20 cellular contexts compared by ENCODE assay signal in the genomic region with DNA sequence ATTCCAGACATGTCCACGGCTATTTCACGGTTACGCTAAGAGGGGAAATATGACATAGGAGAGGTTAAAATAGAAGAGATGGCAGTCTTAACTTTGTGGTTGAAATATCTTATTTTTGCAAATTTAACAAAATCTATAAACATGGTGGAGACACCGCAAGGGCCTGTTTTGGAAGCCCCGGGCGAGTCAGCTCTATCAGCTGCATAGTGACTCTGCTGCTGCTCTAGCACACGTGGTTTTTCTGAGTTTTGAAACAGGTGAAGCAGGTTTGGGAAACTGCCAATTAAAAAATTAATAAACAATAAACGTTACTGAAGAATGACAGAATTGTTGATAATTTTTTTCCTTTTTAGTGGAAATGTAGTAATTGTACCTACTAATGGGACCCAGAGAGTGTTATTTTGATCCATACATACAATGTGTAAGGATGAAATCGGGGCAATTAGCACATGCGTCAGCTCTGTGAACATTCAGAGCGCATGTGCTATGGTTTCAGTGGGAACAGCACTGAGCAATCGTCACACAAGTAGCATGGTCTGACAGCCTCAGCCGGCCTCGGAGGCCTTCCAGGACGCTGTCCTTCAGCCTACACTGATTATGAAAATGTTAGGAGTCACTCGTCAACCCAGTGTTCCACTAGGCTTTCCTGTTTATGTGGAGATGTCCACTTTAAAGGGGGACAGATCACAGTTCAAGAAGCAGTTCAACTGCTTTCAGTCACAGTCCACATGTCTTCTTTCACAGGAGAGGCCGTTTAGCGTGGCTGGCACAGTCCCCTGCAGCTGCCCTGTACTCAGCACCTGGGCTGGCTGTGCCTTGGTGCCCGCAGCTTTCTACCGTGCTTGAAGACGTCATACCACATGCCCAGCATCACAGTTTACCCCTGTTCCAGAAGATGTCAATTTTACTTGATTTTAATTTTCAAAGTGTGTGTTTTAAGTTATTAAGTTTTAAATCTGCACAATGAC. TPM values are rescaled to one million over a fixed set of nuclear protein-coding genes. Genes with fewer than 3 reads are reported as not detected.
DNase-seq lines count a peak whose midpoint lies in the region; ATAC-seq and TF ChIP-seq lines count a peak whose summit lies in the region.
"Had no signal": no experiment of that assay in that cellular context is flagged by ENCODE, and none has a peak within 500 bp of the region (broad histone marks: within the 10 kb centered on the region; RNA-seq: fewer than 3 reads in every experiment).

No MANE protein-coding gene starts in this region.

- H4K8ac ChIP-seq in IMR-90 (ENCODE audit: low read depth in 2 of 2, low read length in 2 of 2) (peak overlapping the region; percentile 41 to 89), mesenchymal stem cell (ENCODE audit: low read length) (no peak overlapping the region)

- CTCF ChIA-PET in IMR-90 (lab: Yijun Ruan, JAX): interaction anchor here (0.6 to 0.7 kb wide), 2 partner anchors 10 to 66 kb away, joined by 3 read pairs; no protein-coding TSS in a partner anchor

- peak overlapping the region; percentile 76 for H3K4ac ChIP-seq in IMR-90 (ENCODE audit: low read depth, low read length)
- H3K4ac ChIP-seq in mesenchymal stem cell (ENCODE audit: low read depth in 1 of 2, low read length in 2 of 2): no peak overlapping the region

- no peak for TF ChIP-seq RAD21 in IMR-90 (IDR thresholded peaks at IDR 0.05; ENCODE audit: low read length)

- H2AFZ ChIP-seq in IMR-90 (replicated peaks; ENCODE audit: low read length, poor library complexity): peak overlapping the region; percentile 69
- H2AFZ ChIP-seq in mesenchymal stem cell (ENCODE audit: low read depth, low read length): no peak overlapping the region

- ATAC-seq in IMR-90 (ENCODE audit: low read depth) (no peak), body of pancreas (peak; percentile 96), left cardiac atrium (peak; percentile 61 to 82), GM21381 (IDR thresholded peaks at IDR 0.05; ENCODE audit: unreplicated experiment) (no peak)

- intact Hi-C loops in IMR-90 (cut with micrococcal nuclease) (no loop called here), body of pancreas (cut with DNase I) (no loop called here), left cardiac atrium (cut with DNase I) (no loop called here)

- H3K9ac ChIP-seq in IMR-90 (ENCODE audit: low read depth, low read length): no peak overlapping the region
- H3K9ac ChIP-seq in mesenchymal stem cell (ENCODE audit: low read length): no peak overlapping the region

- H3K23ac ChIP-seq in IMR-90 (ENCODE audit: low read depth, low read length): peak overlapping the region; percentile 68; the same call in 1 of the 2 replicates
- no peak overlapping the region for H3K23ac ChIP-seq in mesenchymal stem cell (ENCODE audit: low read length in 2 of 2)

- in situ Hi-C loops in IMR-90 (cut with MboI; ENCODE audit: low sequenced_read_pairs): no loop called here

- H3K9me3 ChIP-seq in IMR-90 (ENCODE audit: control insufficient read depth, insufficient read depth, low read length) (no peaks in the 10 kb centered on the region), body of pancreas (no peaks in the 10 kb centered on the region), mesenchymal stem cell (ENCODE audit: control insufficient read depth, low read length) (no peaks in the 10 kb centered on the region)
- H3K9me3 ChIP-seq: BE2C had no signal

- H2AK5ac ChIP-seq in IMR-90 (ENCODE audit: low read depth, low read length) (peak overlapping the region; percentile 82), mesenchymal stem cell (ENCODE audit: low read length, severe bottlenecking) (peak overlapping the region; percentile 80)

- H4K20me1 ChIP-seq in IMR-90 (ENCODE audit: insufficient read depth, low read length): no peaks in the 10 kb centered on the region

- no peaks in the 10 kb centered on the region; the same call in 1 of the 2 replicates for H3K27me3 ChIP-seq in IMR-90 (ENCODE audit: control insufficient read depth, insufficient read depth, low read length)
- no peaks in the 10 kb centered on the region for H3K27me3 ChIP-seq in body of pancreas
- H3K27me3 ChIP-seq in mesenchymal stem cell (ENCODE audit: control insufficient read depth in 1 of 2, insufficient read depth in 1 of 2, low read length in 2 of 2): no peaks in the 10 kb centered on the region
- H3K27me3 ChIP-seq: BE2C had no signal

- no peaks in the 10 kb centered on the region; the same call in 1 of the 2 replicates for H3K36me3 ChIP-seq in IMR-90 (ENCODE audit: control insufficient read depth, insufficient read depth, low read length)
- H3K36me3 ChIP-seq in body of pancreas (replicated peaks in 1 of 2; ENCODE audit: insufficient read depth in 1 of 2, low read depth in 2 of 2): no peaks in the 10 kb centered on the region
- peaks cover 5 to 13% of the 10 kb centered on the region in 2 experiments for H3K36me3 ChIP-seq in mesenchymal stem cell (ENCODE audit: control insufficient read depth in 1 of 2, insufficient read depth in 2 of 2, low read depth in 1 of 2, low read length in 2 of 2)
- H3K36me3 ChIP-seq: BE2C had no signal

- TF ChIP-seq CTCF in IMR-90 (conservative IDR thresholded peaks at IDR 0.05; ENCODE audit: low read depth, low read length) (no peak), body of pancreas (IDR thresholded peaks at IDR 0.05) (no peak)

- peak overlapping the region; percentile 48; the same call in 1 of the 2 replicates for H3K18ac ChIP-seq in IMR-90 (ENCODE audit: low read depth, low read length)
- H3K18ac ChIP-seq in mesenchymal stem cell (ENCODE audit: low read depth in 1 of 2, low read length in 2 of 2): no peak overlapping the region

- 44% methylated on average over 5 of the region's 21 CpGs; no CpG with 5 or more reads in 1 of the 2 experiments for WGBS in IMR-90 (ENCODE audit: extremely low coverage in 2 of 2, insufficient read length in 1 of 2), 2 experiments
- 47% methylated on average over 18 to 21 of the region's 21 CpGs for WGBS in body of pancreas, 2 donors
- WGBS in mesenchymal stem cell: 84% methylated on average over 16 of the region's 21 CpGs

- H2BK120ac ChIP-seq in IMR-90 (ENCODE audit: low read depth, low read length) (peak overlapping the region; percentile 76), mesenchymal stem cell (ENCODE audit: low read depth, low read length) (no peak overlapping the region)

- H3K4me1 ChIP-seq in IMR-90 (ENCODE audit: control insufficient read depth, insufficient read depth, low read length) (peaks cover 18% of the 10 kb centered on the region), body of pancreas (peaks cover 14% of the 10 kb centered on the region), mesenchymal stem cell (ENCODE audit: control insufficient read depth, insufficient read depth, low read depth, low read length) (peaks cover 15% of the 10 kb centered on the region)
- H3K4me1 ChIP-seq: BE2C had no signal

- POLR2A ChIA-PET in IMR-90 (lab: Charles Lee; ENCODE audit: unreplicated experiment): no interaction called here

- BruUV-seq in IMR-90 (replicated peaks; lab: Mats Ljungman, UMichigan): no TSS peak

- H4K5ac ChIP-seq in IMR-90 (ENCODE audit: low read depth, low read length): peak overlapping the region; percentile 66; the same call in 1 of the 2 replicates

- H2BK15ac ChIP-seq in IMR-90 (ENCODE audit: low read depth, low read length) (peak overlapping the region; percentile 69; the same call in 1 of the 3 replicates), mesenchymal stem cell (ENCODE audit: low read depth, poor library complexity, severe bottlenecking) (no peak overlapping the region)

- no peak for TF ChIP-seq POLR2A in IMR-90 (IDR thresholded peaks at IDR 0.05; ENCODE audit: low read depth, low read length)
- TF ChIP-seq POLR2A in body of pancreas (IDR thresholded peaks at IDR 0.05): peak in 2 of 3 donors; percentile 62 to 64

- H3K14ac ChIP-seq in IMR-90 (replicated peaks; ENCODE audit: low read depth, low read length) (peak overlapping the region; percentile 68), mesenchymal stem cell (ENCODE audit: low read length in 2 of 2) (no peak overlapping the region)

- H3K9me1 ChIP-seq in IMR-90 (ENCODE audit: insufficient read depth, low read length): peaks cover 17% of the 10 kb centered on the region

- peak overlapping the region; percentile 72; the same call in 1 of the 2 replicates for H4K91ac ChIP-seq in IMR-90 (ENCODE audit: insufficient read depth, low read depth, low read length)
- no peak overlapping the region for H4K91ac ChIP-seq in mesenchymal stem cell (ENCODE audit: low read length)

- H3K27ac ChIP-seq in IMR-90 (ENCODE audit: insufficient read depth, low read length) (peak overlapping the region; percentile 44), body of pancreas (peak overlapping the region; percentile 68 to 91 (median 83)), mesenchymal stem cell (ENCODE audit: low read length, poor library complexity, severe bottlenecking) (no peak overlapping the region)
- H3K27ac ChIP-seq: RWPE1 had no signal

- H3K79me1 ChIP-seq in IMR-90 (ENCODE audit: low read depth in 1 of 2, low read length in 2 of 2): peaks cover 4 to 5% of the 10 kb centered on the region in 2 experiments; a peak in 2 of 4 replicates
- peaks cover 1% of the 10 kb centered on the region for H3K79me1 ChIP-seq in mesenchymal stem cell (replicated peaks; ENCODE audit: low read length, poor library complexity, severe bottlenecking)

- H2BK5ac ChIP-seq in IMR-90 (ENCODE audit: low read depth, low read length, poor library complexity, severe bottlenecking) (peak overlapping the region; percentile 76), mesenchymal stem cell (ENCODE audit: low read depth, low read length, poor library complexity, severe bottlenecking) (no peak overlapping the region)

- peak overlapping the region; percentile 69 for H2BK20ac ChIP-seq in IMR-90 (ENCODE audit: low read depth, low read length)

- no peak overlapping the region for H2AK9ac ChIP-seq in IMR-90 (replicated peaks; ENCODE audit: low read depth, low read length, poor library complexity)

- H3K4me2 ChIP-seq in IMR-90 (ENCODE audit: low read depth, low read length): no peak overlapping the region
- no peak overlapping the region for H3K4me2 ChIP-seq in mesenchymal stem cell (ENCODE audit: low read length, poor library complexity, severe bottlenecking)

- no peak overlapping the region for H3K4me3 ChIP-seq in IMR-90 (ENCODE audit: insufficient read depth, low read depth, low read length)
- no peak overlapping the region for H3K4me3 ChIP-seq in body of pancreas
- H3K4me3 ChIP-seq in mesenchymal stem cell (ENCODE audit: insufficient read depth in 1 of 2, low read depth in 1 of 2, low read length in 2 of 2): no peak overlapping the region

- dilution Hi-C loops in IMR-90 (cut with HindIII; ENCODE audit: low sequenced_read_pairs, unreplicated experiment): no loop called here

- DNase-seq in IMR-90 (no peak), body of pancreas (peak; percentile 71 to 86 (median 82)), left cardiac atrium (peak; percentile 41), mesenchymal stem cell (peak; percentile 24), NCI-H446 treated with DMSO at 0.1 percent for 48 hours (lab: John Stamatoyannopoulos, UW) (no peak), T-helper 1 cell (no peak)
- DNase-seq: BE2C; EL; GF-D8; KBM-7; MM.1S; NCI-H1048; NCI-H146; NCI-H2029; NCI-H2227 treated with DMSO at 0.1 percent for 48 hours; NCI-H510A treated with DMSO at 0.1 percent for 48 hours; NCI-H774; NK-92 treated with Interleukin-12 subunit alpha and Interleukin-12 subunit beta, amount 100 ng/mL, for 24 hours had no signal

- H3K56ac ChIP-seq in IMR-90 (ENCODE audit: extremely low read depth, insufficient read depth, low read length): no peak overlapping the region

- H2BK12ac ChIP-seq in mesenchymal stem cell (ENCODE audit: low read length in 2 of 2): no peak overlapping the region

RNA-seq across cellular contexts. Expression of a gene that starts 51.8 kb away (rescaled TPM):
- total RNA-seq in IMR-90 (2012; rRNA removed) (16.8 and 24.4 TPM in 2 replicates), body of pancreas (10 to 100 TPM; 14.3 to 18.5 TPM), left cardiac atrium (10 to 100 TPM; 10.8 to 15.3 TPM)
- 48.1 and 48.5 TPM in 2 replicates for polyA plus RNA-seq in IMR-90 (2012; rRNA removed)
- 22.5 and 28.2 TPM in 2 replicates for polyA plus RNA-seq in IMR-90 (2012; cell fraction: cytosol; rRNA removed)
- polyA plus RNA-seq in IMR-90 (2012; cell fraction: nucleus; rRNA removed; ENCODE audit: low replicate concordance): 188 and 260 TPM in 2 replicates
- polyA plus RNA-seq in mesenchymal stem cell (2013, experiment 1 of 2): 6.9 TPM
- 7.7 TPM for polyA plus RNA-seq in mesenchymal stem cell (2013, experiment 2 of 2)

Comparison
In these comparisons a context has a peak if more than half of its experiments do, and no peak if none do; other contexts are left out.
1. ATAC-seq: peak in body of pancreas (single experiment) and left cardiac atrium (2 of 2); none in IMR-90 (single experiment) and GM21381 (single experiment).
2. DNase-seq: peak in body of pancreas (4 of 4), left cardiac atrium (single experiment) and mesenchymal stem cell (single experiment); none in IMR-90 (single experiment), NCI-H446 treated with DMSO at 0.1 percent for 48 hours (single experiment) and T-helper 1 cell (0 of 5).